ENCODE assay signal across 31 cellular contexts in the genomic region with DNA sequence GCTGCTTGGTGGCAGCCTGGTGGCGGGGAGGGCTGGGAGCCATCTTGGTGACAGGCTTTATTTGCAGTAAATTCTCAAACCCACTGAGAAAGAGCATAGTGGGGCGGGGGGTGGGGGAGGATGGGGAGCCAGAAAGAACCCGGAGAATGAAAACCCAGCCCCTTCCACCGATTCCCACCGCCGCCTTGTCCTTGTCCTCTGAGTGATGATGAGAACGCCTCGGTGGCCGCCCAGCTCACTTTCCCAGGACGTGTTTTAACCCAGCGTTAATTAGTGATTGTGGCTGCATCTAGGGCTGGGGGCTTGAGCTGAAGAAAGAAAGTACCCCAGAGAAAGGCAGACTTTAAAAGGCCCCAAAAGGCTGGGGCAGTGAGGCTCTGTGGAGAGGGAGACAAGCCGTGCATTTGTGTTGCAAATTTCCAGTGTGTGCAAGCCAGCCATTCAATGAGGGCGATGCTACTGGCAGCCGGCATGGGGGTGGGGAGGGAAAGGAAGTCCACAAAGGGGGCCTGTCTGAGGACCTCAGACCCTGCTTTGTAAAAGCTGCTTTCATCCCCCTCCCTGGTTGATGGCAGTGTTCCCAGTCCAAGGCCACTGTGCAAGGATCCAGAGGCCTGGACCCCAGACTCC. TPM values are rescaled to one million over a fixed set of nuclear protein-coding genes. Genes with fewer than 3 reads are reported as not detected.
DNase-seq lines count a peak whose midpoint lies in the region; ATAC-seq and TF ChIP-seq lines count a peak whose summit lies in the region.
"Had no signal": no experiment of that assay in that cellular context is flagged by ENCODE, and none has a peak within 500 bp of the region (broad histone marks: within the 10 kb centered on the region; RNA-seq: fewer than 3 reads in every experiment).

No MANE protein-coding gene starts in this region.

- H3K27me3 Mint-ChIP-seq in WTC11 (ENCODE audit: low read depth) = no peaks in the 10 kb centered on the region; the same call in 1 of the 2 replicates

- ATAC-seq in WTC11 = peak; percentile 79
- ATAC-seq in gastrocnemius medialis = no peak
- no peak for ATAC-seq in GM18868 (IDR thresholded peaks at IDR 0.05; ENCODE audit: unreplicated experiment)
- no peak for ATAC-seq in GM18873 (IDR thresholded peaks at IDR 0.05; ENCODE audit: low FRiP score, unreplicated experiment)
- ATAC-seq: left colon; natural killer cell treated with Interleukin-12 subunit alpha and Interleukin-12 subunit beta and Interleukin-15 and Interleukin-18, amount 100 ng/mL, for 72 hours; Panc1 had no signal

- H3K9me3 ChIP-seq in iPS-15b (ENCODE audit: control insufficient read depth, insufficient read depth, low read length) (no peaks in the 10 kb centered on the region), gastrocnemius medialis (no peaks in the 10 kb centered on the region)
- H3K9me3 ChIP-seq: HAP-1, SJCRH30 had no signal

- H3K27me3 ChIP-seq in iPS-15b (ENCODE audit: control insufficient read depth, insufficient read depth, low read length) (no peaks in the 10 kb centered on the region), gastrocnemius medialis (no peaks in the 10 kb centered on the region)
- H3K27me3 ChIP-seq: cardiac muscle cell, dorsolateral prefrontal cortex, SJCRH30 had no signal

- intact Hi-C loops in gastrocnemius medialis (cut with DNase I; ENCODE audit: low total_unique reads) = no loop called here

- TF ChIP-seq POLR2A in gastrocnemius medialis (IDR thresholded peaks at IDR 0.05) = no peak

- peaks cover 33% of the 10 kb centered on the region for H3K4me1 Mint-ChIP-seq in WTC11

- H3K36me3 ChIP-seq in iPS-15b (ENCODE audit: control insufficient read depth, insufficient read depth, low read length) = no peaks in the 10 kb centered on the region
- H3K36me3 ChIP-seq in gastrocnemius medialis = no peaks in the 10 kb centered on the region
- H3K36me3 ChIP-seq: cardiac muscle cell, HAP-1, SJCRH30 had no signal

- H3K36me3 Mint-ChIP-seq in WTC11 = no peaks in the 10 kb centered on the region
- H3K36me3 Mint-ChIP-seq: natural killer cell treated with Interleukin-12 subunit alpha and Interleukin-12 subunit beta and Interleukin-15 and Interleukin-18, amount 100 ng/mL, for 72 hours had no signal

- peak overlapping the region; percentile 47 for H3K4me3 Mint-ChIP-seq in WTC11
- H3K4me3 Mint-ChIP-seq: natural killer cell treated with Interleukin-12 subunit alpha and Interleukin-12 subunit beta and Interleukin-15 and Interleukin-18, amount 100 ng/mL, for 72 hours had no signal

- TF ChIP-seq CTCF in WTC11 (IDR thresholded peaks at IDR 0.05) (no peak), gastrocnemius medialis (IDR thresholded peaks at IDR 0.05 in 4 of 5, conservative IDR thresholded peaks at IDR 0.05 in 1 of 5) (no peak)

- CTCF ChIA-PET in WTC11 (lab: Charles Lee) = interaction anchor here (0.6 to 5.9 kb wide), 13 partner anchors 9 to 425 kb away, joined by 3 to 35 read pairs (median 4); no protein-coding TSS in a partner anchor

- POLR2A ChIA-PET in WTC11 (lab: Charles Lee) = interaction anchor here (0.8 to 1.6 kb wide), 2 partner anchors 38 to 260 kb away, joined by 3 to 6 read pairs; partner anchors contain the start of gene BLCAP

- peaks cover 5% of the 10 kb centered on the region for H3K4me1 ChIP-seq in iPS-15b (ENCODE audit: control insufficient read depth, insufficient read depth, low read length)
- no peaks in the 10 kb centered on the region for H3K4me1 ChIP-seq in gastrocnemius medialis

- DNase-seq in NCI-H1417 (lab: John Stamatoyannopoulos, UW) = peak in 2 of 3 experiments; percentile 29 to 64
- no peak for DNase-seq in NCI-H1417 treated with DMSO at 0.1 percent for 48 hours (lab: John Stamatoyannopoulos, UW)
- peak; percentile 60 for DNase-seq in WTC11 (ENCODE audit: low spot score)
- DNase-seq in retina = peak; percentile 64
- no peak for DNase-seq in gastrocnemius medialis
- DNase-seq: activated CD4-positive, alpha-beta T cell treated with anti-CD3 and anti-CD28 coated beads, Interleukin-2, amount 50 U/mL, for 1 hour; activated CD8-positive, alpha-beta memory T cell treated with anti-CD3 and anti-CD28 coated beads, Interleukin-2, amount 50 U/mL, for 48 hours; activated effector memory CD4-positive, alpha-beta T cell treated with anti-CD3 and anti-CD28 coated beads, Interleukin-2, amount 50 U/mL, for 16 hours; AML-193; DND-41; foreskin fibroblast; left colon; NCI-H1105; NCI-H2107; SJCRH30; stimulated activated CD4-positive, alpha-beta T cell treated with anti-CD3 and anti-CD28 coated beads, Interleukin-4, amount 100 ng/mL, for 4 hours; T-helper 2 cell had no signal

- H3K27ac ChIP-seq in gastrocnemius medialis = no peak overlapping the region
- H3K27ac ChIP-seq: 22Rv1, cardiac muscle cell, SJCRH30, VCaP had no signal

- H3K9ac ChIP-seq in iPS-15b (ENCODE audit: low read depth, low read length) = peak overlapping the region; percentile 70

- in situ Hi-C loops in gastrocnemius medialis (cut with MboI; ENCODE audit: low sequenced_read_pairs in 4 of 4) = loop anchor here in 1 of 4 donors (5.0 kb wide), 1 partner anchor 265 kb away; no protein-coding TSS in a partner anchor

- H3K4me3 ChIP-seq in iPS-15b (ENCODE audit: low read depth, low read length) (no peak overlapping the region), gastrocnemius medialis (no peak overlapping the region)
- H3K4me3 ChIP-seq: cardiac muscle cell, HAP-1, SJCRH30 had no signal

- H3K9me3 Mint-ChIP-seq in WTC11 = no peaks in the 10 kb centered on the region
- H3K9me3 Mint-ChIP-seq: natural killer cell treated with Interleukin-12 subunit alpha and Interleukin-12 subunit beta and Interleukin-15 and Interleukin-18, amount 100 ng/mL, for 72 hours had no signal

- H3K27ac Mint-ChIP-seq in WTC11 = peak overlapping the region; percentile 94
- H3K27ac Mint-ChIP-seq: natural killer cell treated with Interleukin-12 subunit alpha and Interleukin-12 subunit beta and Interleukin-15 and Interleukin-18, amount 100 ng/mL, for 72 hours had no signal

TF ChIP-seq in WTC11, 78 proteins besides CTCF, POLR2A, EP300 and RAD21 (continues in another document):
- TF ChIP-seq CBFB (CRISPR knock-in tag; IDR thresholded peaks at IDR 0.05; ENCODE audit: low read depth) = no peak
- TF ChIP-seq, protein P1, sequence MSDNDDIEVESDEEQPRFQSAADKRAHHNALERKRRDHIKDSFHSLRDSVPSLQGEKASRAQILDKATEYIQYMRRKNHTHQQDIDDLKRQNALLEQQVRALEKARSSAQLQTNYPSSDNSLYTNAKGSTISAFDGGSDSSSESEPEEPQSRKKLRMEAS (CRISPR knock-in tag; IDR thresholded peaks at IDR 0.05) = peak; percentile 26; the same call in 1 of the 2 replicates
- no peak for TF ChIP-seq TEAD4 (CRISPR knock-in tag; IDR thresholded peaks at IDR 0.05)
- no peak for TF ChIP-seq NFYB (CRISPR knock-in tag; conservative IDR thresholded peaks at IDR 0.05; ENCODE audit: low read depth)
- TF ChIP-seq, protein P2, sequence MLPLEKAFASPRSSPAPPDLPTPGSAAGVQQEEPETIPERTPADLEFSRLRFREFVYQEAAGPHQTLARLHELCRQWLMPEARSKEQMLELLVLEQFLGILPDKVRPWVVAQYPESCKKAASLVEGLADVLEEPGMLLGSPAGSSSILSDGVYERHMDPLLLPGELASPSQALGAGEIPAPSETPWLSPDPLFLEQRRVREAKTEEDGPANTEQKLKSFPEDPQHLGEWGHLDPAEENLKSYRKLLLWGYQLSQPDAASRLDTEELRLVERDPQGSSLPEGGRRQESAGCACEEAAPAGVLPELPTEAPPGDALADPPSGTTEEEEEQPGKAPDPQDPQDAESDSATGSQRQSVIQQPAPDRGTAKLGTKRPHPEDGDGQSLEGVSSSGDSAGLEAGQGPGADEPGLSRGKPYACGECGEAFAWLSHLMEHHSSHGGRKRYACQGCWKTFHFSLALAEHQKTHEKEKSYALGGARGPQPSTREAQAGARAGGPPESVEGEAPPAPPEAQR (CRISPR knock-in tag; IDR thresholded peaks at IDR 0.05) = no peak
- TF ChIP-seq ESRRA (CRISPR knock-in tag; IDR thresholded peaks at IDR 0.05; ENCODE audit: borderline replicate concordance) = no peak
- TF ChIP-seq PRRX2 (CRISPR knock-in tag; IDR thresholded peaks at IDR 0.05) = no peak
- TF ChIP-seq PREB (CRISPR knock-in tag; IDR thresholded peaks at IDR 0.05; ENCODE audit: borderline replicate concordance) = no peak
- no peak for TF ChIP-seq GABPB1 (CRISPR knock-in tag; IDR thresholded peaks at IDR 0.05)
- TF ChIP-seq SP1 (CRISPR knock-in tag; conservative IDR thresholded peaks at IDR 0.05) = no peak
- TF ChIP-seq, protein P3, sequence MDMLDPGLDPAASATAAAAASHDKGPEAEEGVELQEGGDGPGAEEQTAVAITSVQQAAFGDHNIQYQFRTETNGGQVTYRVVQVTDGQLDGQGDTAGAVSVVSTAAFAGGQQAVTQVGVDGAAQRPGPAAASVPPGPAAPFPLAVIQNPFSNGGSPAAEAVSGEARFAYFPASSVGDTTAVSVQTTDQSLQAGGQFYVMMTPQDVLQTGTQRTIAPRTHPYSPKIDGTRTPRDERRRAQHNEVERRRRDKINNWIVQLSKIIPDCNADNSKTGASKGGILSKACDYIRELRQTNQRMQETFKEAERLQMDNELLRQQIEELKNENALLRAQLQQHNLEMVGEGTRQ (CRISPR knock-in tag; IDR thresholded peaks at IDR 0.05) = peak; percentile 8; the same call in 1 of the 2 replicates

RNA-seq across cellular contexts. Expression of gene GHRH, which starts 6.2 kb away (rescaled TPM):
- total RNA-seq in WTC11 (2021) = 0.74 TPM in 1 of 3 replicates, not detected in the others
- not detected for total RNA-seq in gastrocnemius medialis
- total RNA-seq: epithelial cell of proximal tubule; left colon; mesenteric fat pad; natural killer cell treated with Interleukin-12 subunit alpha and Interleukin-12 subunit beta and Interleukin-15 and Interleukin-18, amount 100 ng/mL, for 72 hours; pulmonary artery endothelial cell; SJCRH30; urinary bladder had no signal

RNA-seq across cellular contexts. Expression of gene MANBAL, which starts 21.7 kb away (rescaled TPM):
- total RNA-seq in WTC11 (2021) = 41.7 to 48.6 TPM (median 48.5 TPM) in 3 replicates
- 10 to 100 TPM in 1 of 4 donors, 1 to 10 TPM in 3; 6.6 to 11.8 (median 7.5) TPM for total RNA-seq in gastrocnemius medialis

Comparison
In these comparisons a context has a peak if more than half of its experiments do, and no peak if none do; other contexts are left out.
1. DNase-seq: peak in NCI-H1417 (2 of 3), WTC11 (single experiment) and retina (single experiment); none in NCI-H1417 treated with DMSO at 0.1 percent for 48 hours (single experiment) and gastrocnemius medialis (0 of 2).